1 cellular context compared by ENCODE assay signal in the genomic region with DNA sequence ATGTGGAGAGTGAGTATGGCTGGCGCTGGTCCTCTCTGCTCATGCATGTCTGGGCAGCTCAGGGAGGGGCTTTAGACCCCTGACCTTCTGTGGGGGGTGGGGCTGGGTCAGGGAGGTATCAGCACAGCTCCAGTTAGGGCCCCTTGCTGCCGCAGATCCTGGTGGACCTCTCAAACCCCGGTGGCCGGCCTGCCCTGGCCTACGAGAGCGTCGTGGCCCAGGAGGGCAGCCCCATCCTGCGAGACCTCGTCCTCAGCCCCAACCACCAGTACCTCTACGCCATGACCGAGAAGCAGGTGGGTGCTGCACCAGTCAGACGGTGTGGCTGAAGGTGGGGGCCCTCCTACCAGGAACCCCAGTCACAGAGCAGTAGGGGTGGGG.
TF ChIP-seq lines count a peak whose summit lies in the region.

No MANE protein-coding gene starts in this region.

TF ChIP-seq in WTC11, 78 proteins besides CTCF, POLR2A, EP300 and RAD21 (continued from another document):
- TF ChIP-seq, protein P1, sequence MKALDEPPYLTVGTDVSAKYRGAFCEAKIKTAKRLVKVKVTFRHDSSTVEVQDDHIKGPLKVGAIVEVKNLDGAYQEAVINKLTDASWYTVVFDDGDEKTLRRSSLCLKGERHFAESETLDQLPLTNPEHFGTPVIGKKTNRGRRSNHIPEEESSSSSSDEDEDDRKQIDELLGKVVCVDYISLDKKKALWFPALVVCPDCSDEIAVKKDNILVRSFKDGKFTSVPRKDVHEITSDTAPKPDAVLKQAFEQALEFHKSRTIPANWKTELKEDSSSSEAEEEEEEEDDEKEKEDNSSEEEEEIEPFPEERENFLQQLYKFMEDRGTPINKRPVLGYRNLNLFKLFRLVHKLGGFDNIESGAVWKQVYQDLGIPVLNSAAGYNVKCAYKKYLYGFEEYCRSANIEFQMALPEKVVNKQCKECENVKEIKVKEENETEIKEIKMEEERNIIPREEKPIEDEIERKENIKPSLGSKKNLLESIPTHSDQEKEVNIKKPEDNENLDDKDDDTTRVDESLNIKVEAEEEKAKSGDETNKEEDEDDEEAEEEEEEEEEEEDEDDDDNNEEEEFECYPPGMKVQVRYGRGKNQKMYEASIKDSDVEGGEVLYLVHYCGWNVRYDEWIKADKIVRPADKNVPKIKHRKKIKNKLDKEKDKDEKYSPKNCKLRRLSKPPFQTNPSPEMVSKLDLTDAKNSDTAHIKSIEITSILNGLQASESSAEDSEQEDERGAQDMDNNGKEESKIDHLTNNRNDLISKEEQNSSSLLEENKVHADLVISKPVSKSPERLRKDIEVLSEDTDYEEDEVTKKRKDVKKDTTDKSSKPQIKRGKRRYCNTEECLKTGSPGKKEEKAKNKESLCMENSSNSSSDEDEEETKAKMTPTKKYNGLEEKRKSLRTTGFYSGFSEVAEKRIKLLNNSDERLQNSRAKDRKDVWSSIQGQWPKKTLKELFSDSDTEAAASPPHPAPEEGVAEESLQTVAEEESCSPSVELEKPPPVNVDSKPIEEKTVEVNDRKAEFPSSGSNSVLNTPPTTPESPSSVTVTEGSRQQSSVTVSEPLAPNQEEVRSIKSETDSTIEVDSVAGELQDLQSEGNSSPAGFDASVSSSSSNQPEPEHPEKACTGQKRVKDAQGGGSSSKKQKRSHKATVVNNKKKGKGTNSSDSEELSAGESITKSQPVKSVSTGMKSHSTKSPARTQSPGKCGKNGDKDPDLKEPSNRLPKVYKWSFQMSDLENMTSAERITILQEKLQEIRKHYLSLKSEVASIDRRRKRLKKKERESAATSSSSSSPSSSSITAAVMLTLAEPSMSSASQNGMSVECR (CRISPR knock-in tag; IDR thresholded peaks at IDR 0.05; ENCODE audit: borderline replicate concordance), result no peak
- TF ChIP-seq TCF7 (CRISPR knock-in tag; IDR thresholded peaks at IDR 0.05; ENCODE audit: low read depth) (no peak), OVOL2 (CRISPR knock-in tag; IDR thresholded peaks at IDR 0.05; ENCODE audit: borderline replicate concordance) (no peak)
- TF ChIP-seq, protein P2, sequence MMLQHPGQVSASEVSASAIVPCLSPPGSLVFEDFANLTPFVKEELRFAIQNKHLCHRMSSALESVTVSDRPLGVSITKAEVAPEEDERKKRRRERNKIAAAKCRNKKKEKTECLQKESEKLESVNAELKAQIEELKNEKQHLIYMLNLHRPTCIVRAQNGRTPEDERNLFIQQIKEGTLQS (CRISPR knock-in tag; conservative IDR thresholded peaks at IDR 0.05), result no peak
